17 cellular contexts compared by ENCODE assay signal in the genomic region with DNA sequence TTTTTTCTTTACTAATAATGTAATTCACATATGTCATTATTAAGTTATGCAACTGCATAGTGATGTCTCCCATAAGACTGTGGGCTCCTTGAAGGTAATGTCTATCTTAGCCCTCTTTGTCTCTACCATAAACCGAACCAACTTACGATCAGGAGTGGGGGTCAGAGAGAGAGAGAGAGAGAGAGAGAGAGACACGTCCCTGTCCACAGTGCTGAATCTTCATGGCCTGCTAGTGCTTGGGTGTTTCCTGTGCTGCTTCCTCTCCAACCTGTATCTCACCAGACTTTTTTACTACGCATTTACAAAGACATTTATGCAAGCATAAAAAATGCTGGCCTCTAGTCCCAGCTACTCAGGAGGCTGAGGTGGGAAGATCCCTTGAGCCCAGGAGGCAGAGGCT. TPM values are rescaled to one million over a fixed set of nuclear protein-coding genes. Genes with fewer than 3 reads are reported as not detected.
DNase-seq lines count a peak whose midpoint lies in the region; ATAC-seq, FAIRE-seq and TF ChIP-seq lines count a peak whose summit lies in the region.
"Had no signal": no experiment of that assay in that cellular context is flagged by ENCODE, and none has a peak within 500 bp of the region (broad histone marks: within the 10 kb centered on the region; RNA-seq: fewer than 3 reads in every experiment).

No MANE protein-coding gene starts in this region.

- no peaks in the 10 kb centered on the region; the same call in 2 of the 3 replicates for H3K4me1 Mint-ChIP-seq in GM23338
- no peaks in the 10 kb centered on the region for H3K4me1 Mint-ChIP-seq in Calu3 (ENCODE audit: low read depth, unreplicated experiment)
- H3K4me1 Mint-ChIP-seq: B cell; naive thymus-derived CD4-positive, alpha-beta T cell; T-cell had no signal

- DNase-seq in A172 (ENCODE audit: low spot score), result peak; percentile 55
- peak; percentile 62 for DNase-seq in GM23338 (ENCODE audit: low spot score)
- no peak for DNase-seq in RWPE2 (ENCODE audit: low spot score)
- peak; percentile 6 to 17 for DNase-seq in erythroblast (lab: John Stamatoyannopoulos, UW)
- DNase-seq in COR-L47 (lab: John Stamatoyannopoulos, UW), result no peak
- no peak for DNase-seq in Calu3
- DNase-seq in RCC 7860 (ENCODE audit: low spot score), result no peak
- no peak for DNase-seq in NCI-H446 treated with DMSO at 0.1 percent for 48 hours (lab: John Stamatoyannopoulos, UW)
- DNase-seq: activated gamma-delta T cell treated with Interleukin-2 at 50 U/mL for 16 hours, DMS79 treated with DMSO at 0.1 percent for 48 hours, NCI-H2029, T-cell had no signal

- H3K4me3 Mint-ChIP-seq in GM23338 (no peak overlapping the region), Calu3 (ENCODE audit: low read depth, unreplicated experiment) (no peak overlapping the region)
- H3K4me3 Mint-ChIP-seq: B cell; naive thymus-derived CD4-positive, alpha-beta T cell; T-cell had no signal

- no peak overlapping the region for H3K27ac Mint-ChIP-seq in GM23338
- no peak overlapping the region for H3K27ac Mint-ChIP-seq in Calu3 (ENCODE audit: unreplicated experiment)
- H3K27ac Mint-ChIP-seq: B cell, T-cell had no signal

- no peaks in the 10 kb centered on the region for H3F3A ChIP-seq in GM23338 (replicated peaks; ENCODE audit: low read depth)

- no peak for TF ChIP-seq POLR2A in erythroblast (IDR thresholded peaks at IDR 0.05; ENCODE audit: low read length)

- no peak for FAIRE-seq in RCC 7860 (lab: Jason Lieb, UNC)
- FAIRE-seq: islet of Langerhans had no signal

- H3K27me3 Mint-ChIP-seq in GM23338 (ENCODE audit: insufficient read depth, low read depth, poor library complexity), result no peaks in the 10 kb centered on the region
- no peaks in the 10 kb centered on the region for H3K27me3 Mint-ChIP-seq in Calu3 (ENCODE audit: unreplicated experiment)

- intact Hi-C loops in Calu3 (cut with micrococcal nuclease; ENCODE audit: unreplicated experiment), result no loop called here

- H3K79me2 ChIP-seq in GM23338 (replicated peaks; ENCODE audit: insufficient read depth), result no peaks in the 10 kb centered on the region; the same call in 1 of the 2 replicates

- no peak overlapping the region for H3K4me2 ChIP-seq in GM23338

- H2AFZ ChIP-seq in GM23338, result no peak overlapping the region

- no peaks in the 10 kb centered on the region for H3K36me3 ChIP-seq in GM23338 (ENCODE audit: insufficient read depth)
- no peaks in the 10 kb centered on the region for H3K36me3 ChIP-seq in RWPE2 (ENCODE audit: low read depth)
- H3K36me3 ChIP-seq: esophagus muscularis mucosa had no signal

- H3K9me3 Mint-ChIP-seq in GM23338 (no peaks in the 10 kb centered on the region; the same call in 2 of the 3 replicates), Calu3 (ENCODE audit: low read depth, unreplicated experiment) (no peaks in the 10 kb centered on the region)
- H3K9me3 Mint-ChIP-seq: T-cell had no signal

- no peak overlapping the region for H3K27ac ChIP-seq in GM23338 (ENCODE audit: low read depth)
- no peak overlapping the region for H3K27ac ChIP-seq in RWPE2 (ENCODE audit: poor library complexity, severe bottlenecking)
- H3K27ac ChIP-seq: esophagus muscularis mucosa had no signal

- H3K4me3 ChIP-seq in GM23338 (no peak overlapping the region), RWPE2 (ENCODE audit: severe bottlenecking) (no peak overlapping the region)
- H3K4me3 ChIP-seq: esophagus muscularis mucosa had no signal

- CTCF ChIA-PET in Calu3 (lab: Charles Lee), result no interaction called here

- TF ChIP-seq CTCF in GM23338 (conservative IDR thresholded peaks at IDR 0.05; ENCODE audit: low read depth in 2 of 2) (no peak), RWPE2 (IDR thresholded peaks at IDR 0.05; ENCODE audit: poor library complexity, severe bottlenecking) (no peak), Calu3 (IDR thresholded peaks at IDR 0.05; ENCODE audit: unreplicated experiment) (no peak)

- no peaks in the 10 kb centered on the region for H3K4me1 ChIP-seq in GM23338 (ENCODE audit: insufficient read depth)
- H3K4me1 ChIP-seq in RWPE2 (ENCODE audit: insufficient read depth, poor library complexity, severe bottlenecking), result peaks cover 3% of the 10 kb centered on the region
- H3K4me1 ChIP-seq: esophagus muscularis mucosa had no signal

- no TSS peak for BruUV-seq in Calu3 (replicated peaks; lab: Mats Ljungman, UMichigan)

- H4K20me1 ChIP-seq in GM23338 (replicated peaks; ENCODE audit: insufficient read depth), result no peaks in the 10 kb centered on the region

- peaks cover 9% of the 10 kb centered on the region for H3K36me3 Mint-ChIP-seq in GM23338 (ENCODE audit: low read depth)
- H3K36me3 Mint-ChIP-seq in Calu3 (ENCODE audit: insufficient read depth, unreplicated experiment), result no peaks in the 10 kb centered on the region
- H3K36me3 Mint-ChIP-seq: T-cell had no signal

- H3K9me2 ChIP-seq in GM23338 (ENCODE audit: insufficient read depth), result no peaks in the 10 kb centered on the region

- peak; percentile 67 for ATAC-seq in GM23338
- ATAC-seq in RWPE2 (ENCODE audit: low read depth), result peak; percentile 66; the same call in 1 of the 3 replicates
- ATAC-seq: naive thymus-derived CD4-positive, alpha-beta T cell; sciatic nerve; T-cell had no signal

- H3K27me3 ChIP-seq in GM23338 (ENCODE audit: insufficient read depth) (no peaks in the 10 kb centered on the region), RWPE2 (ENCODE audit: insufficient read depth, poor library complexity, severe bottlenecking) (no peaks in the 10 kb centered on the region)
- H3K27me3 ChIP-seq: esophagus muscularis mucosa had no signal

- H3K9me3 ChIP-seq in RWPE2 (ENCODE audit: severe bottlenecking), result no peaks in the 10 kb centered on the region
- H3K9me3 ChIP-seq: esophagus muscularis mucosa had no signal

TF ChIP-seq in GM23338, 12 proteins besides CTCF, POLR2A, EP300 and RAD21 (continues in another document):
- no peak for TF ChIP-seq EZH2phosphoT487 (IDR thresholded peaks at IDR 0.05; ENCODE audit: unreplicated experiment)
- TF ChIP-seq EZH2 (IDR thresholded peaks at IDR 0.05; ENCODE audit: low read depth, unreplicated experiment), result no peak
- no peak for TF ChIP-seq ZNF114 (CRISPR knock-in tag; IDR thresholded peaks at IDR 0.05)
- TF ChIP-seq, protein P1, sequence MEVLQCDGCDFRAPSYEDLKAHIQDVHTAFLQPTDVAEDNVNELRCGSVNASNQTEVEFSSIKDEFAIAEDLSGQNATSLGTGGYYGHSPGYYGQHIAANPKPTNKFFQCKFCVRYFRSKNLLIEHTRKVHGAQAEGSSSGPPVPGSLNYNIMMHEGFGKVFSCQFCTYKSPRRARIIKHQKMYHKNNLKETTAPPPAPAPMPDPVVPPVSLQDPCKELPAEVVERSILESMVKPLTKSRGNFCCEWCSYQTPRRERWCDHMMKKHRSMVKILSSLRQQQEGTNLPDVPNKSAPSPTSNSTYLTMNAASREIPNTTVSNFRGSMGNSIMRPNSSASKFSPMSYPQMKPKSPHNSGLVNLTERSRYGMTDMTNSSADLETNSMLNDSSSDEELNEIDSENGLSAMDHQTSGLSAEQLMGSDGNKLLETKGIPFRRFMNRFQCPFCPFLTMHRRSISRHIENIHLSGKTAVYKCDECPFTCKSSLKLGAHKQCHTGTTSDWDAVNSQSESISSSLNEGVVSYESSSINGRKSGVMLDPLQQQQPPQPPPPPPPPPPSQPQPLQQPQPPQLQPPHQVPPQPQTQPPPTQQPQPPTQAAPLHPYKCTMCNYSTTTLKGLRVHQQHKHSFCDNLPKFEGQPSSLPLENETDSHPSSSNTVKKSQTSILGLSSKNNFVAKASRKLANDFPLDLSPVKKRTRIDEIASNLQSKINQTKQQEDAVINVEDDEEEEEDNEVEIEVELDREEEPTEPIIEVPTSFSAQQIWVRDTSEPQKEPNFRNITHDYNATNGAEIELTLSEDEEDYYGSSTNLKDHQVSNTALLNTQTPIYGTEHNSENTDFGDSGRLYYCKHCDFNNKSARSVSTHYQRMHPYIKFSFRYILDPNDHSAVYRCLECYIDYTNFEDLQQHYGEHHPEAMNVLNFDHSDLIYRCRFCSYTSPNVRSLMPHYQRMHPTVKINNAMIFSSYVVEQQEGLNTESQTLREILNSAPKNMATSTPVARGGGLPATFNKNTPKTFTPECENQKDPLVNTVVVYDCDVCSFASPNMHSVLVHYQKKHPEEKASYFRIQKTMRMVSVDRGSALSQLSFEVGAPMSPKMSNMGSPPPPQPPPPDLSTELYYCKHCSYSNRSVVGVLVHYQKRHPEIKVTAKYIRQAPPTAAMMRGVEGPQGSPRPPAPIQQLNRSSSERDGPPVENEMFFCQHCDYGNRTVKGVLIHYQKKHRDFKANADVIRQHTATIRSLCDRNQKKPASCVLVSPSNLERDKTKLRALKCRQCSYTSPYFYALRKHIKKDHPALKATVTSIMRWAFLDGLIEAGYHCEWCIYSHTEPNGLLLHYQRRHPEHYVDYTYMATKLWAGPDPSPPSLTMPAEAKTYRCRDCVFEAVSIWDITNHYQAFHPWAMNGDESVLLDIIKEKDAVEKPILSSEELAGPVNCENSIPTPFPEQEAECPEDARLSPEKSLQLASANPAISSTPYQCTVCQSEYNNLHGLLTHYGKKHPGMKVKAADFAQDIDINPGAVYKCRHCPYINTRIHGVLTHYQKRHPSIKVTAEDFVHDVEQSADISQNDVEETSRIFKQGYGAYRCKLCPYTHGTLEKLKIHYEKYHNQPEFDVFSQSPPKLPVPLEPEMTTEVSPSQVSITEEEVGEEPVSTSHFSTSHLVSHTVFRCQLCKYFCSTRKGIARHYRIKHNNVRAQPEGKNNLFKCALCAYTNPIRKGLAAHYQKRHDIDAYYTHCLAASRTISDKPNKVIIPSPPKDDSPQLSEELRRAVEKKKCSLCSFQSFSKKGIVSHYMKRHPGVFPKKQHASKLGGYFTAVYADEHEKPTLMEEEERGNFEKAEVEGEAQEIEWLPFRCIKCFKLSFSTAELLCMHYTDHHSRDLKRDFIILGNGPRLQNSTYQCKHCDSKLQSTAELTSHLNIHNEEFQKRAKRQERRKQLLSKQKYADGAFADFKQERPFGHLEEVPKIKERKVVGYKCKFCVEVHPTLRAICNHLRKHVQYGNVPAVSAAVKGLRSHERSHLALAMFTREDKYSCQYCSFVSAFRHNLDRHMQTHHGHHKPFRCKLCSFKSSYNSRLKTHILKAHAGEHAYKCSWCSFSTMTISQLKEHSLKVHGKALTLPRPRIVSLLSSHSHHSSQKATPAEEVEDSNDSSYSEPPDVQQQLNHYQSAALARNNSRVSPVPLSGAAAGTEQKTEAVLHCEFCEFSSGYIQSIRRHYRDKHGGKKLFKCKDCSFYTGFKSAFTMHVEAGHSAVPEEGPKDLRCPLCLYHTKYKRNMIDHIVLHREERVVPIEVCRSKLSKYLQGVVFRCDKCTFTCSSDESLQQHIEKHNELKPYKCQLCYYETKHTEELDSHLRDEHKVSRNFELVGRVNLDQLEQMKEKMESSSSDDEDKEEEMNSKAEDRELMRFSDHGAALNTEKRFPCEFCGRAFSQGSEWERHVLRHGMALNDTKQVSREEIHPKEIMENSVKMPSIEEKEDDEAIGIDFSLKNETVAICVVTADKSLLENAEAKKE (CRISPR knock-in tag; IDR thresholded peaks at IDR 0.05), result no peak

RNA-seq across cellular contexts. Expression of a gene that starts 52.2 kb away (rescaled TPM):
- total RNA-seq in A172 (2014; rRNA removed; shearing (Covaris generic)), result 66.3 and 79.6 TPM in 2 replicates
- 66.0 and 66.3 TPM in 2 replicates for total RNA-seq in GM23338 (2014; rRNA removed; shearing (Covaris generic))
- 8.1 and 9.5 TPM in 2 replicates for polyA plus RNA-seq in GM23338 (2016; fragmentation: Nextera tagmentation; extraction: Ambion mirVana)
- 57.1 and 59.6 TPM in 2 replicates for total RNA-seq in Calu3 (2022)

Comparison
In these comparisons a context has a peak if more than half of its experiments do, and no peak if none do; other contexts are left out.
1. DNase-seq: peak in A172 (single experiment), GM23338 (single experiment) and erythroblast (2 of 2); none in RWPE2 (single experiment), COR-L47 (single experiment), Calu3 (single experiment), RCC 7860 (single experiment) and NCI-H446 treated with DMSO at 0.1 percent for 48 hours (single experiment).